26 cellular contexts compared by ENCODE assay signal in the genomic region with DNA sequence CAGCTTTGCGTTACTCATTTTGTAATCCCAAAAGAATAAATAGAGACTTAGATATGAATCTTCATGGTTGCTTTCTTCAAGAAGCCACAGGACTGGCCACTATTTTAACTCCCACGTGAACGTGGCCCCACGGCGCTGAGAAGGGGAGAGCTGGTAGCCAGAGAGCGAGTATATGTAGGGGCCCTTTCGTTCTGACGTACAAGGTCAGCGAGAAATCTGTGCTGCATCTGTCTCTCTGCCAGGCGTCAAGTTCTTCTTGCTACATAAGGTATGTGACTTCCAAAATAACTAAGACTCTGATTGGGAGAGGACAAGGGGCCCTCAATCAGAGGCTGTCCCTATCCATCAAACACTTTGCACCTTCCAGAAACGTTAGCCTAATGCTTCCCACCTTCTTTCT.
"Had no signal": no experiment of that assay in that cellular context is flagged by ENCODE, and none has a peak within 500 bp of the region (broad histone marks: within the 10 kb centered on the region; RNA-seq: fewer than 3 reads in every experiment).

No MANE protein-coding gene starts in this region.

- ATAC-seq: activated CD8-positive, alpha-beta T cell treated with anti-CD3 and anti-CD28 coated beads, Interleukin-2, amount 10 ng/mL, durations not matched to agents 7 days and 5 days; Panc1; WTC11 had no signal

- DNase-seq: activated CD4-positive, alpha-beta T cell treated with anti-CD3 and anti-CD28 coated beads for 48 hours; activated CD4-positive, alpha-beta T cell treated with anti-CD3 and anti-CD28 coated beads, Interleukin-2, amount 50 U/mL, for 4 hours; activated CD4-positive, CD25-positive, alpha-beta regulatory T cell treated with anti-CD3 and anti-CD28 coated beads, Interleukin-2, amount 50 U/mL, for 72 hours; activated CD8-positive, alpha-beta T cell treated with anti-CD3 and anti-CD28 coated beads, Interleukin-2, amount 10 ng/mL, durations not matched to agents 7 days and 5 days; activated effector memory CD4-positive, alpha-beta T cell treated with Interleukin-2 at 50 U/mL for 16 hours; activated naive CD4-positive, alpha-beta T cell treated with Interleukin-2 at 50 U/mL for 16 hours; activated naive CD8-positive, alpha-beta T cell treated with anti-CD3 and anti-CD28 coated beads for 36 hours; activated T-cell treated with anti-CD3 and anti-CD28 coated beads, Interleukin-2, amount 50 U/mL, for 24 hours; anterior cingulate cortex; MG63; MV-4-11; NCI-H1092 treated with DMSO at 0.1 percent for 48 hours; NCI-H1417 treated with DMSO at 0.1 percent for 48 hours; NCI-H1694; NCI-H2029; NCI-H2107; NCI-H2171 treated with DMSO at 0.1 percent for 48 hours; NCI-H226; NCI-H510A; NCI-H526 treated with DMSO at 0.1 percent for 48 hours; NK-92 treated with Interleukin-12 subunit alpha and Interleukin-12 subunit beta, amount 100 ng/mL, for 24 hours; OCI-M1; SHP77 treated with DMSO at 0.1 percent for 48 hours had no signal

- H3K9me3 ChIP-seq: MG63 had no signal

- H3K36me3 ChIP-seq: MG63 had no signal

- H3K27ac ChIP-seq: RWPE1 had no signal

- H3K4me3 ChIP-seq: MG63 had no signal
